ENCODE assay signal across 22 cellular contexts in the genomic region with DNA sequence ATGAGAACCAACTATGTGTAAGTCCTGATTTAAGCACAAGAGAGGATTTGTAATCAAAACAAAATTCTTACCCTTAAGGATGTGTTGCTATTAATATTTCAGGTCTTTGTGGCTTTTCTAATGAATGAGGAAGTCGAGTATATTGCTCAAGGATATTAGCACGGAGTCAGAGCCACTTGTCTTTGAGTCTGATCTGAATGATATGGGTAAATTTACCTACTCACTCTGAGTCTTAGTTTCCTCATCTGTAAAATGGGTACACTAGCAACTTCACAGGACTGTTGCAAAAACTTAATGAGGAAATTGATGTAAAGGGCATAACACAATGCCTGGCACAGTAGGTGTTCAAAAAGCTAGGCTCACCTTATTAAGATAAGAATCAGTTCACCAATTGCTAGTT.
"Had no signal": no experiment of that assay in that cellular context is flagged by ENCODE, and none has a peak within 500 bp of the region (broad histone marks: within the 10 kb centered on the region; RNA-seq: fewer than 3 reads in every experiment).

No MANE protein-coding gene starts in this region.

- ATAC-seq: activated CD4-positive, CD25-positive, alpha-beta regulatory T cell treated with anti-CD3 and anti-CD28 coated beads, Interleukin-2, amount 50 U/mL, for 24 hours; gastroesophageal sphincter; heart left ventricle; left lobe of liver; stimulated activated naive CD8-positive, alpha-beta T cell treated with anti-CD3 and anti-CD28 coated beads, Interleukin-15, Interleukin-2, amounts not matched to agents 100 U/mL and 50 U/mL, for 24 hours had no signal

- DNase-seq: activated CD4-positive, alpha-beta T cell treated with anti-CD3 and anti-CD28 coated beads, Interleukin-2, amount 50 U/mL, for 1 hour; activated CD8-positive, alpha-beta memory T cell treated with anti-CD3 and anti-CD28 coated beads, Interleukin-2, amount 50 U/mL, for 48 hours; activated effector memory CD4-positive, alpha-beta T cell treated with Interleukin-2 at 50 U/mL for 16 hours; activated T-cell treated with anti-CD3 and anti-CD28 coated beads, Interleukin-2, amount 50 U/mL, for 48 hours; cortex of kidney; heart left ventricle; kidney; midbrain; nephron progenitor cell; occipital lobe; retina; stimulated activated CD4-positive, alpha-beta T cell treated with anti-CD3 and anti-CD28 coated beads, Interleukin-12 subunit alpha, Interleukin-12 subunit beta, amount 100 ng/mL, for 4 hours; stimulated activated CD4-positive, alpha-beta T cell treated with anti-CD3 and anti-CD28 coated beads, Interleukin-1b, Interleukin-23, amount 100 ng/mL, for 48 hours; stimulated activated naive CD8-positive, alpha-beta T cell treated with anti-CD3 and anti-CD28 coated beads, Interleukin-15, Interleukin-2, amounts not matched to agents 100 U/mL and 50 U/mL, for 24 hours; substantia nigra; T-helper 9 cell; tibial artery; uterus had no signal

- H3K4me1 ChIP-seq: ascending aorta, gastroesophageal sphincter, tibial artery, uterus had no signal

- H3K4me3 ChIP-seq: ascending aorta, gastroesophageal sphincter, heart left ventricle, tibial artery, uterus had no signal

- H3K9me3 ChIP-seq: ascending aorta, gastroesophageal sphincter, tibial artery, uterus had no signal

- H3K27ac ChIP-seq: ascending aorta, gastroesophageal sphincter, heart left ventricle, tibial artery, uterus had no signal

- H3K27me3 ChIP-seq: ascending aorta, gastroesophageal sphincter, heart left ventricle, tibial artery, uterus had no signal

- H3K36me3 ChIP-seq: ascending aorta, gastroesophageal sphincter, heart left ventricle, tibial artery, uterus had no signal
